Comparison of ENCODE assay signal across 9 cellular contexts in the genomic region with DNA sequence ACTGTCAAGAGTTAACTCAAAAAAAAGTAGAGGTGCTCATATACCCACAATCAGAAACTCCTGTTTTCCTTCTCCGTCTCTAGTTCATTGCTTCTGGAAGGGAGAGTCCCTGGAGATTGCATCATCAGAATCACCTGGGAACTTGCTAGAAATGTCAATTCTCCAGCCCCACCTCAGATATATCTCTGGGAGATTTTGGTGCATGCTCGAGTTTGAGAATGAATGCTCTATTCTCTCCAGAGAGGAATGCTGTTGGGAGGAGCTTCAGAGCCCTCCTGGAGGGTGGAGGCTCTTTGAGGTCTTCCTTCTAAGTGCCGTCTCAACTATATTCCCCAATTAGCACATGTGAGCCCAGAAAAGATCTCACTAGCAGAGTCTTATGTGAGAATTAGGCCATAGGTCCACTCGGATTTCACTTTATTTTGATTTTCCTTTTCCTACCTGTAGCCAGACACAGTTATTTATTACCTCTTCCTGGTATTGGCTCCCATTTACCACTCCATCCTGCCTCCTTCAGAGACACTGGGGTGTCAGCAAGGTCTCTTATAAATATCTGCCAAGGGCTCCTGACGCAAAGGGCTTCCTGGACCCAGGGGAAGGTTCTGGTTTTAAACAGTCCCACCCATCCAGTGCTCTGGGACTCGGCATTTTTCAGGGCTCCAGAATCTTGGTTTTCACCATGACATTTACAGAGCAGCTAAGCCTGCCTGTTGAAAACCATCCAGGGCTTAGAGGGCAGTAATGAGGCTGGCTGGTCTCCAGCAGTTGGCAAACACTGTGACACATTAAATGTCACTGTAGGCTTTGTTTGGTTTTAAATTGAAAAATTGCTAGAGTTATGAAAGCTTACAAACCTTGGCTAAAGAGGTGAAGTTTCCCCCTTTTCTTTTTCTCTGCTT.
A peak's percentile ranks its signal among the peaks of the same experiment; 100 is the strongest.
DNase-seq lines count a peak whose midpoint lies in the region; ATAC-seq and TF ChIP-seq lines count a peak whose summit lies in the region.
"Had no signal": no experiment of that assay in that cellular context is flagged by ENCODE, and none has a peak within 500 bp of the region (broad histone marks: within the 10 kb centered on the region; RNA-seq: fewer than 3 reads in every experiment).

No MANE protein-coding gene starts in this region.

- H3K79me2 ChIP-seq in neural progenitor cell (ENCODE audit: low read depth): no peaks in the 10 kb centered on the region

- H3K27ac Mint-ChIP-seq in endodermal cell (no peak overlapping the region), neural progenitor cell (no peak overlapping the region)
- no peak overlapping the region for H3K27ac Mint-ChIP-seq in activated CD8-positive, alpha-beta memory T cell treated with anti-CD3 and anti-CD28 coated beads, Interleukin-2, amount 10 ng/mL, durations not matched to agents 7 days and 5 days

- ATAC-seq in GM19397 (IDR thresholded peaks at IDR 0.05; ENCODE audit: unreplicated experiment) (no peak), GM19035 (IDR thresholded peaks at IDR 0.05; ENCODE audit: unreplicated experiment) (no peak)
- ATAC-seq in activated CD8-positive, alpha-beta memory T cell treated with anti-CD3 and anti-CD28 coated beads, Interleukin-2, amount 10 ng/mL, durations not matched to agents 7 days and 5 days: no peak

- 67 to 80% methylated on average over 3 to 6 of the region's 6 CpGs for WGBS in endodermal cell (ENCODE audit: insufficient coverage in 1 of 2, insufficient read length in 1 of 2), 2 experiments

- H3K36me3 ChIP-seq in endodermal cell (ENCODE audit: control insufficient read depth, insufficient read depth, low read length) (no peaks in the 10 kb centered on the region), neural progenitor cell (no peaks in the 10 kb centered on the region)

- H3K4me3 ChIP-seq in endodermal cell (ENCODE audit: low read length) (no peak overlapping the region), neural progenitor cell (no peak overlapping the region)

- no peaks in the 10 kb centered on the region for H3K27me3 ChIP-seq in endodermal cell (ENCODE audit: control insufficient read depth, insufficient read depth, low read length, poor library complexity, severe bottlenecking)
- H3K27me3 ChIP-seq in neural progenitor cell: no peaks in the 10 kb centered on the region

- no peaks in the 10 kb centered on the region for H4K20me1 ChIP-seq in neural progenitor cell (ENCODE audit: low read depth)

- H3K27me3 Mint-ChIP-seq in endodermal cell (ENCODE audit: insufficient read depth): peaks cover 11% of the 10 kb centered on the region
- H3K27me3 Mint-ChIP-seq in neural progenitor cell (ENCODE audit: insufficient read depth, low read depth): no peaks in the 10 kb centered on the region
- H3K27me3 Mint-ChIP-seq in activated CD8-positive, alpha-beta memory T cell treated with anti-CD3 and anti-CD28 coated beads, Interleukin-2, amount 10 ng/mL, durations not matched to agents 7 days and 5 days: peaks cover 25% of the 10 kb centered on the region

- H3K4me1 Mint-ChIP-seq in endodermal cell (peaks cover 13% of the 10 kb centered on the region), neural progenitor cell (peaks cover 10% of the 10 kb centered on the region)
- H3K4me1 Mint-ChIP-seq in activated CD8-positive, alpha-beta memory T cell treated with anti-CD3 and anti-CD28 coated beads, Interleukin-2, amount 10 ng/mL, durations not matched to agents 7 days and 5 days: peaks cover 40% of the 10 kb centered on the region

- no peaks in the 10 kb centered on the region for H3K9me3 ChIP-seq in endodermal cell (ENCODE audit: control insufficient read depth, low read length)
- no peaks in the 10 kb centered on the region for H3K9me3 ChIP-seq in neural progenitor cell (ENCODE audit: low read depth)

- DNase-seq in DMS153 treated with DMSO at 0.1 percent for 48 hours (lab: John Stamatoyannopoulos, UW; ENCODE audit: unreplicated experiment): peak; percentile 48
- peak; percentile 72 for DNase-seq in NCI-H748 (lab: John Stamatoyannopoulos, UW; ENCODE audit: unreplicated experiment)
- peak; percentile 54 for DNase-seq in endodermal cell
- peak; percentile 3 for DNase-seq in neural progenitor cell (ENCODE audit: low spot score)
- no peak for DNase-seq in NCI-H2171 treated with DMSO at 0.1 percent for 48 hours (lab: John Stamatoyannopoulos, UW)
- no peak for DNase-seq in activated CD8-positive, alpha-beta memory T cell treated with anti-CD3 and anti-CD28 coated beads, Interleukin-2, amount 10 ng/mL, durations not matched to agents 7 days and 5 days
- DNase-seq: retina had no signal

- no peaks in the 10 kb centered on the region for H3K9me3 Mint-ChIP-seq in endodermal cell
- H3K9me3 Mint-ChIP-seq in neural progenitor cell: peaks cover 3% of the 10 kb centered on the region
- no peaks in the 10 kb centered on the region for H3K9me3 Mint-ChIP-seq in activated CD8-positive, alpha-beta memory T cell treated with anti-CD3 and anti-CD28 coated beads, Interleukin-2, amount 10 ng/mL, durations not matched to agents 7 days and 5 days (ENCODE audit: low read depth)

- H3K4me2 ChIP-seq in neural progenitor cell: no peak overlapping the region

- H3K27ac ChIP-seq in endodermal cell (ENCODE audit: low read depth, low read length) (no peak overlapping the region), neural progenitor cell (no peak overlapping the region)

- H3K4me1 ChIP-seq in endodermal cell (ENCODE audit: control insufficient read depth, insufficient read depth, low read length): no peaks in the 10 kb centered on the region
- H3K4me1 ChIP-seq in neural progenitor cell: no peaks in the 10 kb centered on the region

- H3K9ac ChIP-seq in endodermal cell (ENCODE audit: extremely low read depth, low read length, poor library complexity, severe bottlenecking) (no peak overlapping the region), neural progenitor cell (no peak overlapping the region)

- H3K4me3 Mint-ChIP-seq in endodermal cell (no peak overlapping the region), neural progenitor cell (no peak overlapping the region)
- no peak overlapping the region for H3K4me3 Mint-ChIP-seq in activated CD8-positive, alpha-beta memory T cell treated with anti-CD3 and anti-CD28 coated beads, Interleukin-2, amount 10 ng/mL, durations not matched to agents 7 days and 5 days

- no peak overlapping the region for H2AFZ ChIP-seq in neural progenitor cell (replicated peaks)

- TF ChIP-seq CTCF in endodermal cell (conservative IDR thresholded peaks at IDR 0.05): no peak
- no peak for TF ChIP-seq CTCF in neural progenitor cell (IDR thresholded peaks at IDR 0.05)

- H3F3A ChIP-seq in neural progenitor cell (ENCODE audit: low read depth): no peaks in the 10 kb centered on the region

- H3K36me3 Mint-ChIP-seq in endodermal cell (ENCODE audit: low read depth): no peaks in the 10 kb centered on the region
- peaks cover 4% of the 10 kb centered on the region for H3K36me3 Mint-ChIP-seq in neural progenitor cell
- H3K36me3 Mint-ChIP-seq in activated CD8-positive, alpha-beta memory T cell treated with anti-CD3 and anti-CD28 coated beads, Interleukin-2, amount 10 ng/mL, durations not matched to agents 7 days and 5 days: peaks cover 14% of the 10 kb centered on the region

- CTCF ChIA-PET in activated CD8-positive, alpha-beta memory T cell treated with anti-CD3 and anti-CD28 coated beads, Interleukin-2, amount 10 ng/mL, durations not matched to agents 7 days and 5 days (lab: Charles Lee): no interaction called here

Comparison
In these comparisons a context has a peak if more than half of its experiments do, and no peak if none do; other contexts are left out.
1. DNase-seq: peak in DMS153 treated with DMSO at 0.1 percent for 48 hours (single experiment), NCI-H748 (single experiment), endodermal cell (single experiment) and neural progenitor cell (single experiment); none in NCI-H2171 treated with DMSO at 0.1 percent for 48 hours (single experiment) and activated CD8-positive, alpha-beta memory T cell treated with anti-CD3 and anti-CD28 coated beads, Interleukin-2, amount 10 ng/mL, durations not matched to agents 7 days and 5 days (single experiment).